ENCODE assay signal across 29 cellular contexts in genomic region chr6:49333345-49334120, GRCh38.
DNase-seq lines count a peak whose midpoint lies in the region; ATAC-seq, FAIRE-seq and TF ChIP-seq lines count a peak whose summit lies in the region.
"Had no signal": no experiment of that assay in that cellular context is flagged by ENCODE, and none has a peak within 500 bp of the region (broad histone marks: within the 10 kb centered on the region; RNA-seq: fewer than 3 reads in every experiment).

No MANE protein-coding gene starts in this region.

- H3K36me3 ChIP-seq in effector memory CD4-positive, alpha-beta T cell (ENCODE audit: control insufficient read depth, insufficient read depth, low read length) = no peaks in the 10 kb centered on the region
- H3K36me3 ChIP-seq: cardiac muscle cell, left lung, neural progenitor cell, Peyer's patch, vagina had no signal

- no peak for TF ChIP-seq CTCF in RWPE1 (conservative IDR thresholded peaks at IDR 0.05; ENCODE audit: low read depth)

- FAIRE-seq in H54 (lab: Jason Lieb, UNC) = peak; percentile 36
- FAIRE-seq: A549, GM18507, GM19239 had no signal

- no peak overlapping the region for H3K27ac ChIP-seq in RWPE1
- no peak overlapping the region for H3K27ac ChIP-seq in effector memory CD4-positive, alpha-beta T cell (ENCODE audit: insufficient read depth, low read length, poor library complexity, severe bottlenecking)
- H3K27ac ChIP-seq: A549, cardiac muscle cell, left lung, neural progenitor cell, Peyer's patch, vagina had no signal

- CTCF ChIA-PET in RWPE1 (lab: Yijun Ruan, JAX) = interaction anchor here (0.6 kb wide), 1 partner anchor 905 kb away, joined by 3 read pairs; no protein-coding TSS in a partner anchor

- DNase-seq in H54 (ENCODE audit: insufficient read length, low spot score) (no peak), RWPE1 (ENCODE audit: low spot score) (peak; percentile 2), fibroblast of gingiva (ENCODE audit: low read depth) (peak; percentile 4), middle frontal gyrus (ENCODE audit: extremely low spot score, low spot score) (peak; percentile 14), DMS79 (lab: John Stamatoyannopoulos, UW) (no peak), DMS153 treated with DMSO at 0.1 percent for 48 hours (lab: John Stamatoyannopoulos, UW; ENCODE audit: unreplicated experiment) (no peak)
- DNase-seq in effector memory CD4-positive, alpha-beta T cell = no peak
- DNase-seq: activated CD4-positive, alpha-beta T cell treated with anti-CD3 and anti-CD28 coated beads for 1 hour; activated CD8-positive, alpha-beta T cell treated with anti-CD3 and anti-CD28 coated beads for 36 hours; effector CD4-positive, alpha-beta T cell; left lung; mesendoderm; MV-4-11; NCI-H1436; NCI-H2081; NCI-H69; Peyer's patch; right cardiac atrium; SIG-M5; stimulated activated CD4-positive, alpha-beta T cell treated with anti-CD3 and anti-CD28 coated beads, Interleukin-2, amount 100 ng/mL, for 24 hours; stimulated activated naive CD8-positive, alpha-beta T cell treated with anti-CD3 and anti-CD28 coated beads, Interleukin-15, amount 100 ng/mL, for 72 hours had no signal

- POLR2A ChIA-PET in RWPE1 (lab: Yijun Ruan, JAX; ENCODE audit: low non-redundant PET) = interaction anchor here (0.6 kb wide), 1 partner anchor 16 kb away, joined by 6 read pairs; no protein-coding TSS in a partner anchor

- H3K4me1 ChIP-seq in effector memory CD4-positive, alpha-beta T cell (ENCODE audit: control insufficient read depth, insufficient read depth, low read length, poor library complexity, severe bottlenecking) = no peaks in the 10 kb centered on the region
- H3K4me1 ChIP-seq: A549, left lung, neural progenitor cell, Peyer's patch, vagina had no signal

- no peak for TF ChIP-seq POLR2A in H54 (IDR thresholded peaks at IDR 0.05; ENCODE audit: low read depth, low read length)

- H3K9me3 ChIP-seq in effector memory CD4-positive, alpha-beta T cell (ENCODE audit: control insufficient read depth, low read length) = no peaks in the 10 kb centered on the region
- H3K9me3 ChIP-seq: A549, Peyer's patch, vagina had no signal

- H3K4me3 ChIP-seq in effector memory CD4-positive, alpha-beta T cell (ENCODE audit: insufficient read depth, low read depth, low read length, poor library complexity, severe bottlenecking) = no peak overlapping the region
- H3K4me3 ChIP-seq: A549, cardiac muscle cell, left lung, neural progenitor cell, Peyer's patch, vagina had no signal

- no peaks in the 10 kb centered on the region for H3K27me3 ChIP-seq in effector memory CD4-positive, alpha-beta T cell (replicated peaks; ENCODE audit: control insufficient read depth, insufficient read depth, low read length, poor library complexity, severe bottlenecking)
- H3K27me3 ChIP-seq: cardiac muscle cell, left lung, neural progenitor cell, Peyer's patch, vagina had no signal

- no peak for ATAC-seq in GM19328 (IDR thresholded peaks at IDR 0.05; ENCODE audit: unreplicated experiment)
- ATAC-seq: A549; activated CD8-positive, alpha-beta T cell treated with anti-CD3 and anti-CD28 coated beads for 36 hours; activated naive CD4-positive, alpha-beta T cell treated with anti-CD3 and anti-CD28 coated beads, Interleukin-2, amount 50 U/mL, for 72 hours; left lung; right cardiac atrium; stimulated activated naive CD8-positive, alpha-beta T cell treated with anti-CD3 and anti-CD28 coated beads, Interleukin-15, amount 100 ng/mL, for 72 hours had no signal

Comparison
In these comparisons a context has a peak if more than half of its experiments do, and no peak if none do; other contexts are left out.
1. DNase-seq: peak in RWPE1 (single experiment), fibroblast of gingiva (single experiment) and middle frontal gyrus (single experiment); none in H54 (single experiment), DMS79 (single experiment), DMS153 treated with DMSO at 0.1 percent for 48 hours (single experiment) and effector memory CD4-positive, alpha-beta T cell (0 of 3).